Comparison of ENCODE assay signal across 1 cellular context in genomic region chr20:63738687-63739128, GRCh38.
TF ChIP-seq lines count a peak whose summit lies in the region.

No MANE protein-coding gene starts in this region.

TF ChIP-seq in H1, 55 proteins besides CTCF, POLR2A, EP300 and RAD21:
- TF ChIP-seq SIN3A (conservative IDR thresholded peaks at IDR 0.05 in 1 of 2, IDR thresholded peaks at IDR 0.05 in 1 of 2; ENCODE audit: low read depth in 1 of 2, low read length in 2 of 2), result peak in 1 of 2 experiments; percentile 47; a peak in 1 of 4 replicates
- TF ChIP-seq E2F6 (IDR thresholded peaks at IDR 0.05), result 0 out of 2 replicates have a peak, but pooled peaks have one; percentile 19
- TF ChIP-seq CBX8 (IDR thresholded peaks at IDR 0.05; ENCODE audit: borderline replicate concordance, low read depth, low read length), result no peak
- TF ChIP-seq HDAC2 (IDR thresholded peaks at IDR 0.05; ENCODE audit: borderline replicate concordance in 1 of 2, low read depth in 2 of 2, low read length in 2 of 2), result peak in 1 of 2 experiments; percentile 43; a peak in 1 of 4 replicates
- TF ChIP-seq RBBP5 (IDR thresholded peaks at IDR 0.05; ENCODE audit: borderline replicate concordance, low read depth, low read length), result no peak
- TF ChIP-seq, protein P1, sequence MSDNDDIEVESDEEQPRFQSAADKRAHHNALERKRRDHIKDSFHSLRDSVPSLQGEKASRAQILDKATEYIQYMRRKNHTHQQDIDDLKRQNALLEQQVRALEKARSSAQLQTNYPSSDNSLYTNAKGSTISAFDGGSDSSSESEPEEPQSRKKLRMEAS (IDR thresholded peaks at IDR 0.05), result peak; percentile 49
- no peak for TF ChIP-seq POLR2AphosphoS5 (IDR thresholded peaks at IDR 0.05; ENCODE audit: low read depth, low read length)
- TF ChIP-seq SAP30 (IDR thresholded peaks at IDR 0.05; ENCODE audit: insufficient read depth, insufficient replicate concordance, low read length), result no peak
- TF ChIP-seq HDAC6 (IDR thresholded peaks at IDR 0.05; ENCODE audit: low read depth, low read length), result no peak
